22 cellular contexts compared by ENCODE assay signal in the genomic region with DNA sequence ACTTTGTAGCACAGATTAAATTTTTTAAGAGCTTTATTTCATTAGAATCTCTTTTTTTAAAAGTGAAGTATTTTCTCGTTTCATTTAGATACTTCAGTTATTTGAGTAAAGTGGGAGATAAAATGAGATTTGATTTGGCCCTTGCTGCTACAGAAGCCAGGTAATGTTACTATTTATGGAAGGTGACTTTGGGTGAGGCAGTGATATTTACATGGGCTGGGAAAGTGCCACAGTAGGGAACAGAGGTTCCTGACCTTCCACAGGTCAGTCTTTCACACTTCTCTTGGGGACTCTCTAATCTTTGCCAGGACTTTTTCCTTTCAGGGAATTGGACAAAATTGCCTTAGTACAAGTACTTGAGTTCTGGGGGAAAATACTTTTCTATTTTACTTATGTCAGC.
"Had no signal": no experiment of that assay in that cellular context is flagged by ENCODE, and none has a peak within 500 bp of the region (broad histone marks: within the 10 kb centered on the region; RNA-seq: fewer than 3 reads in every experiment).

No MANE protein-coding gene starts in this region.

- H3K27me3 ChIP-seq: breast epithelium had no signal

- H3K27ac Mint-ChIP-seq: activated CD4-positive, alpha-beta memory T cell treated with anti-CD3 and anti-CD28 coated beads for 36 hours; activated CD4-positive, alpha-beta T cell treated with anti-CD3 and anti-CD28 coated beads, Interleukin-2, amount 10 ng/mL, durations not matched to agents 7 days and 5 days; activated naive CD4-positive, alpha-beta T cell treated with anti-CD3 and anti-CD28 coated beads, Interleukin-2, amount 10 ng/mL, durations not matched to agents 7 days and 5 days; activated naive CD8-positive, alpha-beta T cell treated with anti-CD3 and anti-CD28 coated beads for 36 hours; activated T-helper 2 cell treated with anti-CD3 and anti-CD28 coated beads, Interferon-gamma antibody, Interleukin-2, Interleukin-4, amounts not matched to agents 10 μg/mL and 5 μg/mL and 100 μg/mL, durations not matched to agents 14 hours and 24 hours and 36 hours; T-cell had no signal

- H3K4me1 ChIP-seq: breast epithelium had no signal

- H3K4me3 ChIP-seq: breast epithelium, K562 had no signal

- H3K36me3 ChIP-seq: breast epithelium had no signal

- H3K4me1 Mint-ChIP-seq: activated CD4-positive, alpha-beta T cell treated with anti-CD3 and anti-CD28 coated beads, Interleukin-2, amount 10 ng/mL, durations not matched to agents 7 days and 5 days; activated naive CD4-positive, alpha-beta T cell treated with anti-CD3 and anti-CD28 coated beads, Interleukin-2, amount 10 ng/mL, durations not matched to agents 7 days and 5 days; activated naive CD8-positive, alpha-beta T cell treated with anti-CD3 and anti-CD28 coated beads for 36 hours; T-cell had no signal

- H3K27me3 Mint-ChIP-seq: activated CD4-positive, alpha-beta memory T cell treated with anti-CD3 and anti-CD28 coated beads for 36 hours; activated CD4-positive, alpha-beta T cell treated with anti-CD3 and anti-CD28 coated beads, Interleukin-2, amount 10 ng/mL, durations not matched to agents 7 days and 5 days; activated naive CD4-positive, alpha-beta T cell treated with anti-CD3 and anti-CD28 coated beads, Interleukin-2, amount 10 ng/mL, durations not matched to agents 7 days and 5 days; activated naive CD8-positive, alpha-beta T cell treated with anti-CD3 and anti-CD28 coated beads for 36 hours; T-cell had no signal

- H3K27ac ChIP-seq: breast epithelium, VCaP had no signal

- H3K9me3 ChIP-seq: breast epithelium had no signal

- H3K4me3 Mint-ChIP-seq: activated CD4-positive, alpha-beta memory T cell treated with anti-CD3 and anti-CD28 coated beads for 36 hours; activated CD4-positive, alpha-beta T cell treated with anti-CD3 and anti-CD28 coated beads, Interleukin-2, amount 10 ng/mL, durations not matched to agents 7 days and 5 days; activated naive CD4-positive, alpha-beta T cell treated with anti-CD3 and anti-CD28 coated beads, Interleukin-2, amount 10 ng/mL, durations not matched to agents 7 days and 5 days; activated naive CD8-positive, alpha-beta T cell treated with anti-CD3 and anti-CD28 coated beads for 36 hours; T-cell had no signal

- H3K9me3 Mint-ChIP-seq: activated CD4-positive, alpha-beta memory T cell treated with anti-CD3 and anti-CD28 coated beads for 36 hours; activated CD4-positive, alpha-beta T cell treated with anti-CD3 and anti-CD28 coated beads, Interleukin-2, amount 10 ng/mL, durations not matched to agents 7 days and 5 days; activated naive CD4-positive, alpha-beta T cell treated with anti-CD3 and anti-CD28 coated beads, Interleukin-2, amount 10 ng/mL, durations not matched to agents 7 days and 5 days; activated naive CD8-positive, alpha-beta T cell treated with anti-CD3 and anti-CD28 coated beads for 36 hours; activated T-helper 2 cell treated with anti-CD3 and anti-CD28 coated beads, Interferon-gamma antibody, Interleukin-2, Interleukin-4, amounts not matched to agents 10 μg/mL and 5 μg/mL and 100 μg/mL, durations not matched to agents 14 hours and 24 hours and 36 hours; T-cell had no signal

- ATAC-seq: T-cell had no signal

- DNase-seq: activated CD4-positive, alpha-beta memory T cell treated with anti-CD3 and anti-CD28 coated beads for 36 hours; activated CD4-positive, alpha-beta T cell treated with anti-CD3 and anti-CD28 coated beads, Interleukin-2, amount 10 ng/mL, durations not matched to agents 7 days and 5 days; activated CD4-positive, CD25-positive, alpha-beta regulatory T cell; activated CD8-positive, alpha-beta memory T cell treated with anti-CD3 and anti-CD28 coated beads for 24 hours; activated gamma-delta T cell treated with Interleukin-2 at 50 U/mL for 16 hours; activated naive CD4-positive, alpha-beta T cell treated with anti-CD3 and anti-CD28 coated beads, Interleukin-2, amount 10 ng/mL, durations not matched to agents 7 days and 5 days; activated naive CD8-positive, alpha-beta T cell treated with anti-CD3 and anti-CD28 coated beads for 36 hours; activated T-cell treated with anti-CD3 and anti-CD28 coated beads, Interleukin-2, amount 50 U/mL, for 48 hours; Karpas-422; MM.1S; NCI-H1105; NCI-H1436; NCI-H1694 treated with DMSO at 0.1 percent for 48 hours; NCI-H2081; NCI-H524; PC-3; SIG-M5; T-cell had no signal
